ENCODE assay signal across 25 cellular contexts in the genomic region with DNA sequence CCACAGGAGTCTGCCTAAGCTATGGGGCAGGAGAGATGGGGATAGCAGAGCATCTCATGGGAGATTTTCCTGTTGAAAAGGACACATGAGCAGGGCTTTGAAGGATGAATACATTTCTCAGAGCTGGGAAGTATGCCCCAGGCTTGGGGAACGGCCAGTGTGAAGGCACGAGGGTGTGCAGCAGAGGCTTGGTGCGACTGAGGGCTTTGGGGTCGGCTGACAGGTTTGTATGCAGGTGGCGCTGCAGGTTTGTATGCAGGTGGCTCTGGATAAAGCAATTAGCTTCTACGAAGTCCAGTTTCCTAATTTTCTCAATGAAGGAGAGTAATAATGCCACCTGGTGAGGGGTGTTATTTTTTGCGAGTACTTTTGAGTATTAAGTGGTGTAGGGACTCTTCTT. TPM values are rescaled to one million over a fixed set of nuclear protein-coding genes. Genes with fewer than 3 reads are reported as not detected.
DNase-seq lines count a peak whose midpoint lies in the region; ATAC-seq, FAIRE-seq and TF ChIP-seq lines count a peak whose summit lies in the region.
"Had no signal": no experiment of that assay in that cellular context is flagged by ENCODE, and none has a peak within 500 bp of the region (broad histone marks: within the 10 kb centered on the region; RNA-seq: fewer than 3 reads in every experiment).

No MANE protein-coding gene starts in this region.

- peaks cover 61% of the 10 kb centered on the region for H3K4me1 Mint-ChIP-seq in activated naive CD8-positive, alpha-beta T cell (ENCODE audit: low read depth)
- H3K4me1 Mint-ChIP-seq in activated naive CD8-positive, alpha-beta T cell treated with anti-CD3 and anti-CD28 coated beads, Interleukin-2, amount 50 U/mL, for 24 hours = peaks cover 29% of the 10 kb centered on the region
- peaks cover 55% of the 10 kb centered on the region for H3K4me1 Mint-ChIP-seq in CD8-positive, alpha-beta T cell (ENCODE audit: low read depth)
- peaks cover 23% of the 10 kb centered on the region for H3K4me1 Mint-ChIP-seq in astrocyte (ENCODE audit: low read depth, unreplicated experiment)
- H3K4me1 Mint-ChIP-seq in stimulated activated effector memory CD8-positive, alpha-beta T cell treated with anti-CD3 and anti-CD28 coated beads, Interleukin-12 subunit alpha, Interleukin-12 subunit beta, amount 100 ng/mL, for 72 hours = peaks cover 22% of the 10 kb centered on the region

- no peak for DNase-seq in activated naive CD8-positive, alpha-beta T cell treated with anti-CD3 and anti-CD28 coated beads, Interleukin-2, amount 50 U/mL, for 24 hours
- no peak for DNase-seq in CD8-positive, alpha-beta T cell
- no peak for DNase-seq in astrocyte (ENCODE audit: low read depth)
- no peak for DNase-seq in stimulated activated effector memory CD8-positive, alpha-beta T cell treated with anti-CD3 and anti-CD28 coated beads, Interleukin-12 subunit alpha, Interleukin-12 subunit beta, amount 100 ng/mL, for 72 hours (ENCODE audit: low spot score in 2 of 2)
- no peak for DNase-seq in NCI-H2081 (lab: John Stamatoyannopoulos, UW)
- DNase-seq in activated CD4-positive, alpha-beta T cell treated with anti-CD3 and anti-CD28 coated beads for 4 hours = no peak
- DNase-seq: 8988T; CD4-positive, alpha-beta memory T cell; DMS 273 treated with DMSO at 0.1 percent for 48 hours; DMS79 treated with DMSO at 0.1 percent for 48 hours; GF-D8; HFFc6; Karpas-422; NCI-H1092; NCI-H1417 treated with DMSO at 0.1 percent for 48 hours; NCI-H187; NCI-H524; NCI-H748 treated with DMSO at 0.1 percent for 48 hours; PC-3; SK-N-SH had no signal

- H4K20me1 ChIP-seq in astrocyte (ENCODE audit: insufficient read depth, low read length) = no peaks in the 10 kb centered on the region

- no peak for TF ChIP-seq CTCF in CD8-positive, alpha-beta T cell (IDR thresholded peaks at IDR 0.05)
- TF ChIP-seq CTCF in astrocyte (IDR thresholded peaks at IDR 0.05; ENCODE audit: insufficient read depth, low read depth, low read length) = no peak

- H3K4me3 Mint-ChIP-seq in activated naive CD8-positive, alpha-beta T cell = no peak overlapping the region
- H3K4me3 Mint-ChIP-seq in activated naive CD8-positive, alpha-beta T cell treated with anti-CD3 and anti-CD28 coated beads, Interleukin-2, amount 50 U/mL, for 24 hours = no peak overlapping the region
- H3K4me3 Mint-ChIP-seq in CD8-positive, alpha-beta T cell = no peak overlapping the region
- peak overlapping the region; percentile 45 for H3K4me3 Mint-ChIP-seq in astrocyte (ENCODE audit: unreplicated experiment)
- H3K4me3 Mint-ChIP-seq in stimulated activated effector memory CD8-positive, alpha-beta T cell treated with anti-CD3 and anti-CD28 coated beads, Interleukin-12 subunit alpha, Interleukin-12 subunit beta, amount 100 ng/mL, for 72 hours = no peak overlapping the region
- H3K4me3 Mint-ChIP-seq: CD4-positive, alpha-beta memory T cell; GM23338; HFFc6; IgD-negative memory B cell had no signal

- no peaks in the 10 kb centered on the region for H3K9me3 ChIP-seq in CD8-positive, alpha-beta T cell (ENCODE audit: low read length)
- H3K9me3 ChIP-seq in astrocyte (ENCODE audit: insufficient read depth, low read depth, low read length) = no peaks in the 10 kb centered on the region
- H3K9me3 ChIP-seq: HAP-1, SK-N-SH had no signal

- peaks cover 58% of the 10 kb centered on the region for H3K4me1 ChIP-seq in CD8-positive, alpha-beta T cell (ENCODE audit: insufficient read depth, low read length)
- no peaks in the 10 kb centered on the region for H3K4me1 ChIP-seq in astrocyte (ENCODE audit: insufficient read depth, low read length)
- H3K4me1 ChIP-seq: HAP-1 had no signal

- peak overlapping the region; percentile 37 for H3K27ac Mint-ChIP-seq in activated naive CD8-positive, alpha-beta T cell
- no peak overlapping the region for H3K27ac Mint-ChIP-seq in activated naive CD8-positive, alpha-beta T cell treated with anti-CD3 and anti-CD28 coated beads, Interleukin-2, amount 50 U/mL, for 24 hours
- peak overlapping the region; percentile 73 for H3K27ac Mint-ChIP-seq in CD8-positive, alpha-beta T cell
- peak overlapping the region; percentile 14 for H3K27ac Mint-ChIP-seq in astrocyte (ENCODE audit: unreplicated experiment)
- peak overlapping the region; percentile 54 for H3K27ac Mint-ChIP-seq in stimulated activated effector memory CD8-positive, alpha-beta T cell treated with anti-CD3 and anti-CD28 coated beads, Interleukin-12 subunit alpha, Interleukin-12 subunit beta, amount 100 ng/mL, for 72 hours
- H3K27ac Mint-ChIP-seq: GM23338, HFFc6, IgD-negative memory B cell had no signal

- no peaks in the 10 kb centered on the region for H3K79me2 ChIP-seq in astrocyte (ENCODE audit: insufficient read depth, low read length)

- no peaks in the 10 kb centered on the region for H3K27me3 ChIP-seq in CD8-positive, alpha-beta T cell (ENCODE audit: insufficient read depth, low read length)
- peaks cover 9% of the 10 kb centered on the region for H3K27me3 ChIP-seq in astrocyte (ENCODE audit: insufficient read depth, low read length)

- H3K9me3 Mint-ChIP-seq in activated naive CD8-positive, alpha-beta T cell (ENCODE audit: low read depth) = no peaks in the 10 kb centered on the region
- no peaks in the 10 kb centered on the region for H3K9me3 Mint-ChIP-seq in activated naive CD8-positive, alpha-beta T cell treated with anti-CD3 and anti-CD28 coated beads, Interleukin-2, amount 50 U/mL, for 24 hours
- H3K9me3 Mint-ChIP-seq in CD8-positive, alpha-beta T cell = no peaks in the 10 kb centered on the region
- no peaks in the 10 kb centered on the region for H3K9me3 Mint-ChIP-seq in astrocyte (ENCODE audit: unreplicated experiment)
- H3K9me3 Mint-ChIP-seq in stimulated activated effector memory CD8-positive, alpha-beta T cell treated with anti-CD3 and anti-CD28 coated beads, Interleukin-12 subunit alpha, Interleukin-12 subunit beta, amount 100 ng/mL, for 72 hours = no peaks in the 10 kb centered on the region
- H3K9me3 Mint-ChIP-seq: GM23338, HFFc6, IgD-negative memory B cell had no signal

- intact Hi-C loops in CD8-positive, alpha-beta T cell (cut with DNase I, micrococcal nuclease) = no loop called here

- H3K36me3 Mint-ChIP-seq in activated naive CD8-positive, alpha-beta T cell = no peaks in the 10 kb centered on the region
- H3K36me3 Mint-ChIP-seq in activated naive CD8-positive, alpha-beta T cell treated with anti-CD3 and anti-CD28 coated beads, Interleukin-2, amount 50 U/mL, for 24 hours (ENCODE audit: low read depth) = no peaks in the 10 kb centered on the region
- H3K36me3 Mint-ChIP-seq in CD8-positive, alpha-beta T cell = no peaks in the 10 kb centered on the region
- H3K36me3 Mint-ChIP-seq in astrocyte (ENCODE audit: low read depth, unreplicated experiment) = peaks cover 2% of the 10 kb centered on the region
- H3K36me3 Mint-ChIP-seq in stimulated activated effector memory CD8-positive, alpha-beta T cell treated with anti-CD3 and anti-CD28 coated beads, Interleukin-12 subunit alpha, Interleukin-12 subunit beta, amount 100 ng/mL, for 72 hours = no peaks in the 10 kb centered on the region
- H3K36me3 Mint-ChIP-seq: CD4-positive, alpha-beta memory T cell; IgD-negative memory B cell had no signal

- no peak overlapping the region for H3K4me3 ChIP-seq in CD8-positive, alpha-beta T cell (ENCODE audit: low read depth, low read length)
- H3K4me3 ChIP-seq in astrocyte (ENCODE audit: insufficient read depth, low read depth, low read length) = no peak overlapping the region
- H3K4me3 ChIP-seq: GM23338, HAP-1 had no signal

- H3K9ac ChIP-seq in astrocyte (ENCODE audit: low read length) = no peak overlapping the region
- H3K9ac ChIP-seq: SK-N-SH had no signal

- H3K27me3 Mint-ChIP-seq in activated naive CD8-positive, alpha-beta T cell = no peaks in the 10 kb centered on the region
- H3K27me3 Mint-ChIP-seq in activated naive CD8-positive, alpha-beta T cell treated with anti-CD3 and anti-CD28 coated beads, Interleukin-2, amount 50 U/mL, for 24 hours = no peaks in the 10 kb centered on the region
- H3K27me3 Mint-ChIP-seq in CD8-positive, alpha-beta T cell (ENCODE audit: low read depth) = no peaks in the 10 kb centered on the region
- peaks cover 29% of the 10 kb centered on the region for H3K27me3 Mint-ChIP-seq in astrocyte (ENCODE audit: low read depth, unreplicated experiment)
- H3K27me3 Mint-ChIP-seq: CD4-positive, alpha-beta memory T cell had no signal

- POLR2A ChIA-PET in CD8-positive, alpha-beta T cell (lab: Charles Lee) = interaction anchor here (0.8 kb wide), 1 partner anchor 60 kb away, joined by 3 read pairs; the partner anchor contains the start of gene BLOC1S4

- H3K4me2 ChIP-seq in astrocyte (ENCODE audit: low read length) = no peak overlapping the region
- H3K4me2 ChIP-seq: GM23338, SK-N-SH had no signal

- no peak overlapping the region for H2AFZ ChIP-seq in astrocyte (ENCODE audit: low read depth, low read length)
- H2AFZ ChIP-seq: GM23338 had no signal

- ATAC-seq in activated naive CD8-positive, alpha-beta T cell treated with anti-CD3 and anti-CD28 coated beads, Interleukin-2, amount 50 U/mL, for 24 hours = no peak
- ATAC-seq in CD8-positive, alpha-beta T cell = no peak
- ATAC-seq in stimulated activated effector memory CD8-positive, alpha-beta T cell treated with anti-CD3 and anti-CD28 coated beads, Interleukin-12 subunit alpha, Interleukin-12 subunit beta, amount 100 ng/mL, for 72 hours = no peak
- ATAC-seq: GM23338, PC-3 had no signal

- H3K36me3 ChIP-seq in CD8-positive, alpha-beta T cell (ENCODE audit: insufficient read depth, low read length) = no peaks in the 10 kb centered on the region
- no peaks in the 10 kb centered on the region for H3K36me3 ChIP-seq in astrocyte (ENCODE audit: insufficient read depth, low read length)
- H3K36me3 ChIP-seq: HAP-1 had no signal

- CTCF ChIA-PET in CD8-positive, alpha-beta T cell (lab: Charles Lee) = interaction anchor here (0.9 to 1.4 kb wide), 2 partner anchors 14 to 97 kb away, joined by 3 to 4 read pairs; no protein-coding TSS in a partner anchor

- FAIRE-seq in astrocyte (lab: Jason Lieb, UNC) = no peak
- FAIRE-seq: GM12891 had no signal

- no peak overlapping the region for H3K27ac ChIP-seq in CD8-positive, alpha-beta T cell (ENCODE audit: low read depth, low read length)
- H3K27ac ChIP-seq in astrocyte (ENCODE audit: low read depth, low read length) = no peak overlapping the region

RNA-seq across cellular contexts. Expression of gene KIAA0232, which starts 6.8 kb away (rescaled TPM):
- 10 to 100 TPM; 18.4 to 19.7 TPM for total RNA-seq in CD8-positive, alpha-beta T cell
- 25.0 and 27.6 TPM in 2 replicates for total RNA-seq in astrocyte

RNA-seq across cellular contexts. Expression of gene BLOC1S4, which starts 59.8 kb away (rescaled TPM):
- total RNA-seq in CD8-positive, alpha-beta T cell = 10 to 100 TPM; 29.7 to 30.7 TPM
- 20.9 and 21.2 TPM in 2 replicates for total RNA-seq in astrocyte
